Comparison of ENCODE assay signal across 1 cellular context in genomic region chr11:62677709-62678108, GRCh38.
TF ChIP-seq lines count a peak whose summit lies in the region.

No MANE protein-coding gene starts in this region.

TF ChIP-seq in GM12878, 131 proteins besides CTCF, POLR2A, EP300 and RAD21:
- TF ChIP-seq IRF5 (IDR thresholded peaks at IDR 0.05; ENCODE audit: borderline replicate concordance) (no peak), BCL11A (IDR thresholded peaks at IDR 0.05; ENCODE audit: low read depth, low read length) (no peak), SMC3 (IDR thresholded peaks at IDR 0.05; ENCODE audit: borderline replicate concordance, low read length) (no peak), RELA (IDR thresholded peaks at IDR 0.05; ENCODE audit: borderline replicate concordance, partially characterized antibody) (no peak), PAX5 (IDR thresholded peaks at IDR 0.05; ENCODE audit: borderline replicate concordance, low read depth, low read length) (no peak), LARP7 (IDR thresholded peaks at IDR 0.05) (no peak), YY1 (IDR thresholded peaks at IDR 0.05; ENCODE audit: low read depth, low read length) (no peak), ZNF207 (IDR thresholded peaks at IDR 0.05; ENCODE audit: borderline replicate concordance) (no peak), SIX5 (IDR thresholded peaks at IDR 0.05; ENCODE audit: low read depth, low read length, severe bottlenecking) (no peak), IKZF2 (IDR thresholded peaks at IDR 0.05) (no peak), POLR2AphosphoS5 (IDR thresholded peaks at IDR 0.05; ENCODE audit: low read length) (no peak), ZBED1 (IDR thresholded peaks at IDR 0.05; ENCODE audit: borderline replicate concordance) (no peak)
